7 cellular contexts compared by ENCODE assay signal in genomic region chr21:43324596-43324995, GRCh38.
"Had no signal": no experiment of that assay in that cellular context is flagged by ENCODE, and none has a peak within 500 bp of the region (broad histone marks: within the 10 kb centered on the region; RNA-seq: fewer than 3 reads in every experiment).

No MANE protein-coding gene starts in this region.

- FAIRE-seq: H54, HTR-8/SVneo had no signal

- DNase-seq: GM23248, GOT3, H9, HCEC 1CT, IMR-90 had no signal

- H2AFZ ChIP-seq: GM23248 had no signal

- H3K27ac ChIP-seq: GM23248 had no signal

- H3K9ac ChIP-seq: GM23248 had no signal

- H3K4me3 ChIP-seq: GM23248 had no signal
